Comparison of ENCODE assay signal across 8 cellular contexts in genomic region chr19:1383311-1384084, GRCh38. TPM values are rescaled to one million over a fixed set of nuclear protein-coding genes. Genes with fewer than 3 reads are reported as not detected.
DNase-seq lines count a peak whose midpoint lies in the region; ATAC-seq, FAIRE-seq and TF ChIP-seq lines count a peak whose summit lies in the region.

NDUFS7 (plus strand) TSS chr19:1383907; CDS start chr19:1383927, 20 bp downstream.

- TF ChIP-seq CTCF in OCI-LY3 (IDR thresholded peaks at IDR 0.05; ENCODE audit: low read depth, low read length) (no peak), endothelial cell of umbilical vein (IDR thresholded peaks at IDR 0.05; ENCODE audit: extremely low read depth in 1 of 2, insufficient read depth in 1 of 2, low read depth in 1 of 2, low read length in 2 of 2) (peak in 1 of 2 donors; percentile 21)

- dilution Hi-C loops in endothelial cell of umbilical vein (cut with MboI; ENCODE audit: extremely low pct_ligation_motif_present, low sequenced_read_pairs): no loop called here

- CTCF ChIA-PET in endothelial cell of umbilical vein (lab: Charles Lee): interaction anchor here (0.7 to 0.9 kb wide), 5 partner anchors 13 to 139 kb away, joined by 3 to 6 read pairs (median 4); no protein-coding TSS in a partner anchor

- peaks cover 10% of the 10 kb centered on the region for H3K36me3 ChIP-seq in OCI-LY3 (replicated peaks; ENCODE audit: low read depth, low read length)
- H3K36me3 ChIP-seq in endothelial cell of umbilical vein (ENCODE audit: control insufficient read depth in 2 of 2, extremely low read depth in 1 of 2, insufficient read depth in 2 of 2, low read length in 2 of 2): peaks cover 0 to 7% of the 10 kb centered on the region in 2 experiments

- H3K9me3 ChIP-seq in OCI-LY3 (ENCODE audit: insufficient read depth, low read length): no peaks in the 10 kb centered on the region
- no peaks in the 10 kb centered on the region for H3K9me3 ChIP-seq in endothelial cell of umbilical vein (replicated peaks; ENCODE audit: control insufficient read depth, insufficient read depth, low read length)

- POLR2A ChIA-PET in endothelial cell of umbilical vein (lab: Charles Lee): interaction anchor here (1.0 kb wide), 1 partner anchor 29 kb away, joined by 6 read pairs; a partner anchor contains a TSS

- H4K20me1 ChIP-seq in OCI-LY3 (ENCODE audit: insufficient read depth, low read length): no peaks in the 10 kb centered on the region
- H4K20me1 ChIP-seq in endothelial cell of umbilical vein (replicated peaks; ENCODE audit: control insufficient read depth, extremely low read depth, insufficient read depth, low read length): no peaks in the 10 kb centered on the region

- FAIRE-seq in endothelial cell of umbilical vein (lab: Jason Lieb, UNC): peak; percentile 91

- H3K9me1 ChIP-seq in endothelial cell of umbilical vein (replicated peaks; ENCODE audit: control insufficient read depth, extremely low read depth, insufficient read depth, low read length): no peaks in the 10 kb centered on the region

- DNase-seq in DMS 273 treated with DMSO at 0.1 percent for 48 hours (lab: John Stamatoyannopoulos, UW) (peak; percentile 78), HuH-7.5 (ENCODE audit: low spot score) (peak; percentile 82), endothelial cell of umbilical vein (ENCODE audit: low read depth, low spot score) (peak; percentile 89), middle frontal gyrus (ENCODE audit: extremely low spot score, low spot score) (peak; percentile 90)
- DNase-seq in activated CD8-positive, alpha-beta memory T cell treated with anti-CD3 and anti-CD28 coated beads, Interleukin-2, amount 50 U/mL, for 4 hours: peak; percentile 93
- peak; percentile 85 to 90 for DNase-seq in stimulated activated CD8-positive, alpha-beta memory T cell treated with anti-CD3 and anti-CD28 coated beads, Interleukin-2, amount 100 ng/mL, for 48 hours (ENCODE audit: low read depth in 2 of 2)

- H3K79me2 ChIP-seq in OCI-LY3 (ENCODE audit: low read length): peaks cover 38% of the 10 kb centered on the region
- H3K79me2 ChIP-seq in endothelial cell of umbilical vein (ENCODE audit: control insufficient read depth, insufficient read depth, low read length): peaks cover 10% of the 10 kb centered on the region

- no peak for TF ChIP-seq POLR2A in endothelial cell of umbilical vein (IDR thresholded peaks at IDR 0.05; ENCODE audit: low read depth, low read length)

- H3K27ac ChIP-seq in OCI-LY3 (ENCODE audit: low read length): peak within 1 kb of the TSS; percentile 80
- peak within 1 kb of the TSS; percentile 18 for H3K27ac ChIP-seq in endothelial cell of umbilical vein (ENCODE audit: insufficient read depth, low read depth, low read length)

- H2AFZ ChIP-seq in OCI-LY3 (ENCODE audit: low read depth, low read length) (peak within 1 kb of the TSS; percentile 23; the same call in 1 of the 2 replicates), endothelial cell of umbilical vein (ENCODE audit: low read depth, low read length) (peak within 1 kb of the TSS; percentile 74)

- intact Hi-C loops in endothelial cell of umbilical vein (cut with micrococcal nuclease): loop anchor here (1.0 to 5.0 kb wide), 5 partner anchors 18 to 104 kb away; partner anchors contain the start of genes DAZAP1 and GAMT

- BruUV-seq in endothelial cell of umbilical vein (replicated peaks; lab: Mats Ljungman, UMichigan): no TSS peak

- ATAC-seq in GM21526 (IDR thresholded peaks at IDR 0.05; ENCODE audit: low FRiP score, unreplicated experiment): peak; percentile 51

- H3K9ac ChIP-seq in OCI-LY3 (ENCODE audit: low read length) (peak within 1 kb of the TSS; percentile 80), endothelial cell of umbilical vein (replicated peaks; ENCODE audit: extremely low read depth, insufficient read depth, low read length) (peak within 1 kb of the TSS; percentile 83)

- H3K27me3 ChIP-seq in OCI-LY3 (ENCODE audit: low read depth, low read length) (no peaks in the 10 kb centered on the region), endothelial cell of umbilical vein (ENCODE audit: control insufficient read depth in 2 of 2, insufficient read depth in 2 of 2, low read length in 2 of 2) (no peaks in the 10 kb centered on the region)

- H3K4me3 ChIP-seq in OCI-LY3 (ENCODE audit: low read length) (peak within 1 kb of the TSS; percentile 91), endothelial cell of umbilical vein (replicated peaks in 1 of 3; ENCODE audit: insufficient read depth in 1 of 3, low read depth in 1 of 3, low read length in 3 of 3) (peak within 1 kb of the TSS; percentile 69 to 84 (median 73))

- H3K4me1 ChIP-seq in OCI-LY3 (ENCODE audit: low read length) (peaks cover 11% of the 10 kb centered on the region), endothelial cell of umbilical vein (ENCODE audit: control insufficient read depth, extremely low read depth, insufficient read depth, low read length) (peaks cover 7% of the 10 kb centered on the region)

- H3K4me2 ChIP-seq in OCI-LY3 (ENCODE audit: low read length) (peak within 1 kb of the TSS; percentile 89), endothelial cell of umbilical vein (ENCODE audit: insufficient read depth, low read length) (peak within 1 kb of the TSS; percentile 91)

TF ChIP-seq in endothelial cell of umbilical vein, 7 proteins besides CTCF, POLR2A, EP300 and RAD21:
- TF ChIP-seq POLR2AphosphoS5 (IDR thresholded peaks at IDR 0.05; ENCODE audit: insufficient read depth, low read depth, low read length) (peak; percentile 33), FOS (IDR thresholded peaks at IDR 0.05; ENCODE audit: borderline replicate concordance, insufficient read depth, low read length) (no peak)
- TF ChIP-seq, protein P1, sequence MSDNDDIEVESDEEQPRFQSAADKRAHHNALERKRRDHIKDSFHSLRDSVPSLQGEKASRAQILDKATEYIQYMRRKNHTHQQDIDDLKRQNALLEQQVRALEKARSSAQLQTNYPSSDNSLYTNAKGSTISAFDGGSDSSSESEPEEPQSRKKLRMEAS (IDR thresholded peaks at IDR 0.05; ENCODE audit: insufficient read depth, insufficient read length): no peak

RNA-seq across cellular contexts. Expression of gene NDUFS7, which starts in this region (rescaled TPM):
- 95.8 and 101 TPM in 2 replicates for total RNA-seq in endothelial cell of umbilical vein
- 224 and 352 TPM in 2 replicates for polyA plus RNA-seq in endothelial cell of umbilical vein
- 111 and 137 TPM in 2 replicates for polyA plus RNA-seq in endothelial cell of umbilical vein (2011; cell fraction: cytosol; rRNA removed)
- polyA plus RNA-seq in endothelial cell of umbilical vein (2011; cell fraction: nucleus; rRNA removed): 63.3 and 66.9 TPM in 2 replicates
- 59.2 and 90.6 TPM in 2 replicates for polyA plus RNA-seq in endothelial cell of umbilical vein (2012)
- polyA minus RNA-seq in endothelial cell of umbilical vein: 31.8 and 37.6 TPM in 2 replicates
- 142 TPM for polyA minus RNA-seq in endothelial cell of umbilical vein (2011; cell fraction: cytosol; rRNA and poly(A)+ RNA removed)
- polyA minus RNA-seq in endothelial cell of umbilical vein (2011; cell fraction: nucleus; rRNA and poly(A)+ RNA removed): 14.0 and 19.4 TPM in 2 replicates

Comparison
In these comparisons a context has a peak if more than half of its experiments do, and no peak if none do; other contexts are left out.
1. Peak in every context shown above with its lines: DNase-seq, ATAC-seq, H3K4me3 ChIP-seq and H3K27ac ChIP-seq.